Comparison of ENCODE assay signal across 12 cellular contexts in the genomic region with DNA sequence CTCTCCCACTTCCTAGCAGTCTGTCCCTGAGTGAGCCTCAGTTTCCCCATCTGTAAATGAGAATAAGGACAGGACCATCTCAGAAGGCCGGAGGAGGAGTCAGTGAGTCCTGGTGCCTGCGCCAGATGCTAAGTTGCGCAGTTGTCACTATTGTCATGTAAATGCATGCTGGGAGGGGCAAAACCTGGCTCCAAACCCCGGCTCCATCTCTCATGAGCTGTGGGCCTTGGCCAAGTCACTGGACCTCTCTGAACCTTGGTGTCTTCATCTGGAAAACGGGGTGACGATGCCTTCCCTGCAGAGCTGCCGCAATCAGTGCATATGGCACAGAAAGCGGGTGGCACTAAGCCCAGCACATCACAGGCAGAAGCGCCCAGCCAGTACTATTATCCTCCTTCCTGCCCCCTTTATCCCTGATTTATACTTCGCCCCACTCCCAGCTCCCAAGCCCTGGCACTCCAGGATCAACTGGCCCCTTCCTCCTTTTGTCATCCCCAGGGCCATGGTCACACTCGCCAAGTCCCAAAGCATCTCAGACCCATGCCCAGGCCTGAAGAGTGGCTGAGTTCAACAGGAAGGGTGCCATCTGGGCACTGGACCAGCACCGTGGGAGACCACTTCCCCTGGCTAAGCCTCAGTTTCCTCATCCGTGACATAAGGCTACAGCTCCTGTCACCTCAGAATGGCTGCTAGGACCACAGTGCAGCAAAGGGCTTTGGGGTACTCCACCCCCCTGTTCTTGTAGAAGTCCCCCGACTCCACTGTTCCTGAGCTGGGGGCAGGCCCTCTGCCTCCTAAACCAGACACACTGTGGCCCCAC. TPM values are rescaled to one million over a fixed set of nuclear protein-coding genes. Genes with fewer than 3 reads are reported as not detected.
DNase-seq lines count a peak whose midpoint lies in the region; ATAC-seq and TF ChIP-seq lines count a peak whose summit lies in the region.
"Had no signal": no experiment of that assay in that cellular context is flagged by ENCODE, and none has a peak within 500 bp of the region (broad histone marks: within the 10 kb centered on the region; RNA-seq: fewer than 3 reads in every experiment).

No MANE protein-coding gene starts in this region.

- BruUV-seq in IMR-90 (replicated peaks; lab: Mats Ljungman, UMichigan) (no TSS peak), Calu3 (replicated peaks; lab: Mats Ljungman, UMichigan) (no TSS peak)

- no peak overlapping the region for H3K18ac ChIP-seq in IMR-90 (ENCODE audit: low read depth, low read length)

- no peak overlapping the region for H3K23ac ChIP-seq in IMR-90 (ENCODE audit: low read depth, low read length)

- DNase-seq in CD4-positive, CD25-positive, alpha-beta regulatory T cell = no peak
- no peak for DNase-seq in IMR-90
- DNase-seq in endodermal cell = peak; percentile 68
- DNase-seq in neural crest cell (ENCODE audit: low read depth, low spot score) = no peak
- no peak for DNase-seq in Calu3
- no peak for DNase-seq in activated CD8-positive, alpha-beta memory T cell treated with anti-CD3 and anti-CD28 coated beads, Interleukin-2, amount 10 ng/mL, durations not matched to agents 7 days and 5 days
- DNase-seq: DMS79, MG63, SHP77 had no signal

- no peaks in the 10 kb centered on the region for H3K36me3 ChIP-seq in CD4-positive, CD25-positive, alpha-beta regulatory T cell (ENCODE audit: control insufficient read depth, insufficient read depth, low read length)
- H3K36me3 ChIP-seq in IMR-90 (ENCODE audit: control insufficient read depth, insufficient read depth, low read length) (no peaks in the 10 kb centered on the region), endodermal cell (ENCODE audit: control insufficient read depth, insufficient read depth, low read length) (no peaks in the 10 kb centered on the region)
- H3K36me3 ChIP-seq: MG63 had no signal

- no peak overlapping the region for H4K91ac ChIP-seq in IMR-90 (ENCODE audit: insufficient read depth, low read depth, low read length)

- TF ChIP-seq POLR2A in IMR-90 (IDR thresholded peaks at IDR 0.05; ENCODE audit: low read depth, low read length) = no peak

- H3K4me1 ChIP-seq in CD4-positive, CD25-positive, alpha-beta regulatory T cell (ENCODE audit: control insufficient read depth, insufficient read depth, low read length, poor library complexity, severe bottlenecking) = peaks cover 34% of the 10 kb centered on the region
- H3K4me1 ChIP-seq in IMR-90 (ENCODE audit: control insufficient read depth, insufficient read depth, low read length) (peaks cover 19% of the 10 kb centered on the region), endodermal cell (ENCODE audit: control insufficient read depth, insufficient read depth, low read length) (peaks cover 2% of the 10 kb centered on the region)

- no peaks in the 10 kb centered on the region for H3K36me3 Mint-ChIP-seq in CD4-positive, CD25-positive, alpha-beta regulatory T cell
- H3K36me3 Mint-ChIP-seq in endodermal cell (ENCODE audit: low read depth) (no peaks in the 10 kb centered on the region), neural crest cell (ENCODE audit: low read depth) (no peaks in the 10 kb centered on the region), Calu3 (ENCODE audit: insufficient read depth, unreplicated experiment) (peaks cover 5% of the 10 kb centered on the region)
- H3K36me3 Mint-ChIP-seq in activated CD8-positive, alpha-beta memory T cell treated with anti-CD3 and anti-CD28 coated beads, Interleukin-2, amount 10 ng/mL, durations not matched to agents 7 days and 5 days = no peaks in the 10 kb centered on the region

- no peak overlapping the region for H3K9ac ChIP-seq in IMR-90 (ENCODE audit: low read depth, low read length)
- no peak overlapping the region for H3K9ac ChIP-seq in endodermal cell (ENCODE audit: extremely low read depth, low read length, poor library complexity, severe bottlenecking)

- no peak overlapping the region for H2BK120ac ChIP-seq in IMR-90 (ENCODE audit: low read depth, low read length)

- H3K14ac ChIP-seq in IMR-90 (replicated peaks; ENCODE audit: low read depth, low read length) = no peak overlapping the region

- peaks cover 0 to 49% (median 21%) of the 10 kb centered on the region in 4 donors for H3K4me1 Mint-ChIP-seq in CD4-positive, CD25-positive, alpha-beta regulatory T cell
- H3K4me1 Mint-ChIP-seq in endodermal cell (peaks cover 9% of the 10 kb centered on the region), neural crest cell (peaks cover 20% of the 10 kb centered on the region), Calu3 (ENCODE audit: low read depth, unreplicated experiment) (peaks cover 10% of the 10 kb centered on the region)
- H3K4me1 Mint-ChIP-seq in activated CD8-positive, alpha-beta memory T cell treated with anti-CD3 and anti-CD28 coated beads, Interleukin-2, amount 10 ng/mL, durations not matched to agents 7 days and 5 days = peaks cover 9% of the 10 kb centered on the region

- peak overlapping the region; percentile 31; the same call in 1 of the 2 replicates for H2AK5ac ChIP-seq in IMR-90 (ENCODE audit: low read depth, low read length)

- no peak overlapping the region for H4K5ac ChIP-seq in IMR-90 (ENCODE audit: low read depth, low read length)

- H3K4ac ChIP-seq in IMR-90 (ENCODE audit: low read depth, low read length) = no peak overlapping the region; the same call in 1 of the 2 replicates

- H3K4me3 ChIP-seq in CD4-positive, CD25-positive, alpha-beta regulatory T cell (ENCODE audit: low read depth, low read length) = no peak overlapping the region
- no peak overlapping the region for H3K4me3 ChIP-seq in IMR-90 (ENCODE audit: insufficient read depth, low read depth, low read length)
- no peak overlapping the region for H3K4me3 ChIP-seq in endodermal cell (ENCODE audit: low read length)
- H3K4me3 ChIP-seq: MG63 had no signal

- no peaks in the 10 kb centered on the region for H4K20me1 ChIP-seq in IMR-90 (ENCODE audit: insufficient read depth, low read length)

- peak overlapping the region; percentile 88 for H2AK9ac ChIP-seq in IMR-90 (replicated peaks; ENCODE audit: low read depth, low read length, poor library complexity)

- peaks cover 13% of the 10 kb centered on the region for H3K27me3 Mint-ChIP-seq in CD4-positive, CD25-positive, alpha-beta regulatory T cell
- H3K27me3 Mint-ChIP-seq in endodermal cell (ENCODE audit: insufficient read depth) = peaks cover 38% of the 10 kb centered on the region
- H3K27me3 Mint-ChIP-seq in neural crest cell (ENCODE audit: low read depth) = peaks cover 3% of the 10 kb centered on the region
- peaks cover 62% of the 10 kb centered on the region for H3K27me3 Mint-ChIP-seq in Calu3 (ENCODE audit: unreplicated experiment)
- peaks cover 29% of the 10 kb centered on the region for H3K27me3 Mint-ChIP-seq in activated CD8-positive, alpha-beta memory T cell treated with anti-CD3 and anti-CD28 coated beads, Interleukin-2, amount 10 ng/mL, durations not matched to agents 7 days and 5 days

- 0 out of 2 replicates have a peak, but pooled peaks cover 2% of the 10 kb centered on the region for H3K9me1 ChIP-seq in IMR-90 (ENCODE audit: insufficient read depth, low read length)

- H4K8ac ChIP-seq in IMR-90 (ENCODE audit: low read depth in 2 of 2, low read length in 2 of 2) = no peak overlapping the region

- no peak for TF ChIP-seq RAD21 in IMR-90 (IDR thresholded peaks at IDR 0.05; ENCODE audit: low read length)

- peaks cover 0 to 8% of the 10 kb centered on the region in 2 experiments; a peak in 1 of 4 replicates for H3K79me1 ChIP-seq in IMR-90 (ENCODE audit: low read depth in 1 of 2, low read length in 2 of 2)

- peak overlapping the region; percentile 15 for H2AFZ ChIP-seq in IMR-90 (replicated peaks; ENCODE audit: low read length, poor library complexity)

- dilution Hi-C loops in IMR-90 (cut with HindIII; ENCODE audit: low sequenced_read_pairs, unreplicated experiment) = no loop called here

- no peak for TF ChIP-seq CTCF in IMR-90 (conservative IDR thresholded peaks at IDR 0.05; ENCODE audit: low read depth, low read length)
- no peak for TF ChIP-seq CTCF in endodermal cell (conservative IDR thresholded peaks at IDR 0.05)
- no peak for TF ChIP-seq CTCF in neural crest cell (conservative IDR thresholded peaks at IDR 0.05)
- no peak for TF ChIP-seq CTCF in Calu3 (IDR thresholded peaks at IDR 0.05; ENCODE audit: unreplicated experiment)

- H3K9me3 Mint-ChIP-seq in CD4-positive, CD25-positive, alpha-beta regulatory T cell = no peaks in the 10 kb centered on the region
- H3K9me3 Mint-ChIP-seq in endodermal cell (no peaks in the 10 kb centered on the region), neural crest cell (no peaks in the 10 kb centered on the region), Calu3 (ENCODE audit: low read depth, unreplicated experiment) (no peaks in the 10 kb centered on the region)
- H3K9me3 Mint-ChIP-seq in activated CD8-positive, alpha-beta memory T cell treated with anti-CD3 and anti-CD28 coated beads, Interleukin-2, amount 10 ng/mL, durations not matched to agents 7 days and 5 days (ENCODE audit: low read depth) = no peaks in the 10 kb centered on the region

- POLR2A ChIA-PET in IMR-90 (lab: Charles Lee; ENCODE audit: unreplicated experiment) = no interaction called here

- H3K27ac ChIP-seq in CD4-positive, CD25-positive, alpha-beta regulatory T cell (ENCODE audit: insufficient read depth, low read length, poor library complexity, severe bottlenecking) = no peak overlapping the region
- H3K27ac ChIP-seq in IMR-90 (ENCODE audit: insufficient read depth, low read length) (no peak overlapping the region), endodermal cell (ENCODE audit: low read depth, low read length) (no peak overlapping the region)

- H2BK5ac ChIP-seq in IMR-90 (ENCODE audit: low read depth, low read length, poor library complexity, severe bottlenecking) = no peak overlapping the region

- no peaks in the 10 kb centered on the region for H3K27me3 ChIP-seq in CD4-positive, CD25-positive, alpha-beta regulatory T cell (ENCODE audit: control insufficient read depth, insufficient read depth, low read length)
- H3K27me3 ChIP-seq in IMR-90 (ENCODE audit: control insufficient read depth, insufficient read depth, low read length) (peaks cover 2% of the 10 kb centered on the region; the same call in 1 of the 2 replicates), endodermal cell (ENCODE audit: control insufficient read depth, insufficient read depth, low read length, poor library complexity, severe bottlenecking) (peaks cover 29% of the 10 kb centered on the region)
- H3K27me3 ChIP-seq: MG63 had no signal

- no peak for ATAC-seq in CD4-positive, CD25-positive, alpha-beta regulatory T cell (ENCODE audit: low read depth in 2 of 2)
- no peak for ATAC-seq in IMR-90 (ENCODE audit: low read depth)
- ATAC-seq in GM18868 (IDR thresholded peaks at IDR 0.05; ENCODE audit: unreplicated experiment) = no peak
- no peak for ATAC-seq in activated CD8-positive, alpha-beta memory T cell treated with anti-CD3 and anti-CD28 coated beads, Interleukin-2, amount 10 ng/mL, durations not matched to agents 7 days and 5 days
- no peak for ATAC-seq in HG03342 (IDR thresholded peaks at IDR 0.05; ENCODE audit: unreplicated experiment)

- no peak overlapping the region; the same call in 1 of the 2 replicates for H3K4me2 ChIP-seq in IMR-90 (ENCODE audit: low read depth, low read length)

- no peak overlapping the region for H3K56ac ChIP-seq in IMR-90 (ENCODE audit: extremely low read depth, insufficient read depth, low read length)

- peak overlapping the region; percentile 47 to 80 (median 70) for H3K4me3 Mint-ChIP-seq in CD4-positive, CD25-positive, alpha-beta regulatory T cell
- H3K4me3 Mint-ChIP-seq in endodermal cell (peak overlapping the region; percentile 61), neural crest cell (peak overlapping the region; percentile 88), Calu3 (ENCODE audit: low read depth, unreplicated experiment) (no peak overlapping the region)
- H3K4me3 Mint-ChIP-seq in activated CD8-positive, alpha-beta memory T cell treated with anti-CD3 and anti-CD28 coated beads, Interleukin-2, amount 10 ng/mL, durations not matched to agents 7 days and 5 days = no peak overlapping the region

- no peaks in the 10 kb centered on the region for H3K9me3 ChIP-seq in CD4-positive, CD25-positive, alpha-beta regulatory T cell (ENCODE audit: control insufficient read depth in 2 of 2, low read length in 2 of 2)
- H3K9me3 ChIP-seq in IMR-90 (ENCODE audit: control insufficient read depth, insufficient read depth, low read length) = no peaks in the 10 kb centered on the region
- H3K9me3 ChIP-seq in endodermal cell (ENCODE audit: control insufficient read depth, low read length) = no peaks in the 10 kb centered on the region
- H3K9me3 ChIP-seq: MG63 had no signal

- 87% methylated on average over 10 of the region's 14 CpGs; no CpG with 5 or more reads in 1 of the 2 experiments for WGBS in IMR-90 (ENCODE audit: extremely low coverage in 2 of 2, insufficient read length in 1 of 2), 2 experiments
- 83 to 88% methylated on average over 11 to 14 of the region's 14 CpGs for WGBS in endodermal cell (ENCODE audit: insufficient coverage in 1 of 2, insufficient read length in 1 of 2), 2 experiments

- H2BK15ac ChIP-seq in IMR-90 (ENCODE audit: low read depth, low read length) = no peak overlapping the region

- no peak overlapping the region; the same call in 1 of the 2 replicates for H2BK20ac ChIP-seq in IMR-90 (ENCODE audit: low read depth, low read length)

- intact Hi-C loops in IMR-90 (cut with micrococcal nuclease) (no loop called here), Calu3 (cut with micrococcal nuclease; ENCODE audit: unreplicated experiment) (no loop called here)

- CTCF ChIA-PET in IMR-90 (lab: Yijun Ruan, JAX) (no interaction called here), Calu3 (lab: Charles Lee) (no interaction called here)
- CTCF ChIA-PET in activated CD8-positive, alpha-beta memory T cell treated with anti-CD3 and anti-CD28 coated beads, Interleukin-2, amount 10 ng/mL, durations not matched to agents 7 days and 5 days (lab: Charles Lee) = interaction anchor here (1.4 kb wide), 1 partner anchor 8 kb away, joined by 4 read pairs; no protein-coding TSS in a partner anchor

- in situ Hi-C loops in IMR-90 (cut with MboI; ENCODE audit: low sequenced_read_pairs) = loop anchor here (10.0 kb wide), 1 partner anchor 149 kb away; no protein-coding TSS in a partner anchor

- H3K27ac Mint-ChIP-seq in CD4-positive, CD25-positive, alpha-beta regulatory T cell = peak overlapping the region in 2 of 3 donors; percentile 73 to 77
- H3K27ac Mint-ChIP-seq in endodermal cell (no peak overlapping the region), neural crest cell (ENCODE audit: unreplicated experiment) (no peak overlapping the region), Calu3 (ENCODE audit: unreplicated experiment) (no peak overlapping the region)
- H3K27ac Mint-ChIP-seq in activated CD8-positive, alpha-beta memory T cell treated with anti-CD3 and anti-CD28 coated beads, Interleukin-2, amount 10 ng/mL, durations not matched to agents 7 days and 5 days = no peak overlapping the region

RNA-seq across cellular contexts. Expression of gene PLEKHG5, which starts 4.3 kb away (rescaled TPM):
- total RNA-seq in CD4-positive, CD25-positive, alpha-beta regulatory T cell = 5.0 TPM
- polyA plus RNA-seq in CD4-positive, CD25-positive, alpha-beta regulatory T cell = 1 to 10 TPM in 1 of 4 donors, under 1 TPM in 2, not detected in 1; 0.65 to 1.0 (median 0.68) TPM
- total RNA-seq in IMR-90 (2012; rRNA removed) (4.8 and 5.0 TPM in 2 replicates), endodermal cell (10 to 100 TPM; 32.6 to 38.8 TPM), neural crest cell (28.9 and 31.7 TPM in 2 replicates), Calu3 (2022) (5.1 and 7.8 TPM in 2 replicates)
- polyA plus RNA-seq in IMR-90 (2012; rRNA removed) = 11.6 and 13.7 TPM in 2 replicates
- 4.8 and 7.8 TPM in 2 replicates for polyA plus RNA-seq in IMR-90 (2012; cell fraction: cytosol; rRNA removed)
- polyA plus RNA-seq in IMR-90 (2012; cell fraction: nucleus; rRNA removed; ENCODE audit: low replicate concordance) = 61.6 and 111 TPM in 2 replicates
- 34.4 TPM for polyA plus RNA-seq in endodermal cell (2013, experiment 1 of 2)
- polyA plus RNA-seq in endodermal cell (2013, experiment 2 of 2) = 29.5 TPM
- total RNA-seq in activated CD8-positive, alpha-beta memory T cell treated with anti-CD3 and anti-CD28 coated beads, Interleukin-2, amount 10 ng/mL, durations not matched to agents 7 days and 5 days = 1 to 10 TPM; 1.1 to 1.7 TPM

RNA-seq across cellular contexts. Expression of gene TNFRSF25, which starts 29.8 kb away (rescaled TPM):
- 258 TPM for total RNA-seq in CD4-positive, CD25-positive, alpha-beta regulatory T cell
- 10 to 100 TPM; 23.3 to 32.8 (median 31.0) TPM for polyA plus RNA-seq in CD4-positive, CD25-positive, alpha-beta regulatory T cell
- total RNA-seq in IMR-90 (2012; rRNA removed) = 0.83 and 1.3 TPM in 2 replicates
- 11.2 and 14.5 TPM in 2 replicates for polyA plus RNA-seq in IMR-90 (2012; rRNA removed)
- 6.5 and 7.5 TPM in 2 replicates for polyA plus RNA-seq in IMR-90 (2012; cell fraction: cytosol; rRNA removed)
- polyA plus RNA-seq in IMR-90 (2012; cell fraction: nucleus; rRNA removed; ENCODE audit: low replicate concordance) = 119 and 293 TPM in 2 replicates
- 10 to 100 TPM; 25.9 to 26.9 TPM for total RNA-seq in endodermal cell
- 39.9 TPM for polyA plus RNA-seq in endodermal cell (2013, experiment 1 of 2)
- 30.2 TPM for polyA plus RNA-seq in endodermal cell (2013, experiment 2 of 2)
- 23.4 and 26.1 TPM in 2 replicates for total RNA-seq in neural crest cell
- 6.4 and 10.1 TPM in 2 replicates for total RNA-seq in Calu3 (2022)
- 10 to 100 TPM; 54.3 to 71.6 TPM for total RNA-seq in activated CD8-positive, alpha-beta memory T cell treated with anti-CD3 and anti-CD28 coated beads, Interleukin-2, amount 10 ng/mL, durations not matched to agents 7 days and 5 days

RNA-seq across cellular contexts. Expression of gene NOL9, which starts 58.6 kb away (rescaled TPM):
- 74.7 TPM for total RNA-seq in CD4-positive, CD25-positive, alpha-beta regulatory T cell
- polyA plus RNA-seq in CD4-positive, CD25-positive, alpha-beta regulatory T cell = 10 to 100 TPM; 11.0 to 23.0 (median 18.9) TPM
- total RNA-seq in IMR-90 (2012; rRNA removed) = 19.2 and 21.4 TPM in 2 replicates
- polyA plus RNA-seq in IMR-90 (2012; rRNA removed) = 12.4 and 13.0 TPM in 2 replicates
- polyA plus RNA-seq in IMR-90 (2012; cell fraction: cytosol; rRNA removed) = 4.2 and 5.3 TPM in 2 replicates
- polyA plus RNA-seq in IMR-90 (2012; cell fraction: nucleus; rRNA removed; ENCODE audit: low replicate concordance) = 7.7 and 27.7 TPM in 2 replicates
- 10 to 100 TPM; 35.0 to 43.9 TPM for total RNA-seq in endodermal cell
- 16.8 TPM for polyA plus RNA-seq in endodermal cell (2013, experiment 1 of 2)
- 13.5 TPM for polyA plus RNA-seq in endodermal cell (2013, experiment 2 of 2)
- 47.2 and 52.4 TPM in 2 replicates for total RNA-seq in neural crest cell
- total RNA-seq in Calu3 (2022) = 27.2 and 30.4 TPM in 2 replicates
- total RNA-seq in activated CD8-positive, alpha-beta memory T cell treated with anti-CD3 and anti-CD28 coated beads, Interleukin-2, amount 10 ng/mL, durations not matched to agents 7 days and 5 days = 10 to 100 TPM; 32.5 to 39.1 TPM

RNA-seq across cellular contexts. Expression of gene TAS1R1, which starts 59.4 kb away (rescaled TPM):
- total RNA-seq in CD4-positive, CD25-positive, alpha-beta regulatory T cell = not detected
- polyA plus RNA-seq in CD4-positive, CD25-positive, alpha-beta regulatory T cell = under 1 TPM in 1 of 4 donors, not detected in 3; 0.09 TPM
- total RNA-seq in IMR-90 (2012; rRNA removed) (not detected in 2 replicates), endodermal cell (under 1 TPM; 0.31 to 0.51 TPM), neural crest cell (not detected in 2 replicates), Calu3 (2022) (not detected in 2 replicates)
- 0.05 and 0.10 TPM in 2 replicates for polyA plus RNA-seq in IMR-90 (2012; rRNA removed)
- 0.05 TPM in 1 of 2 replicates, not detected in the other for polyA plus RNA-seq in IMR-90 (2012; cell fraction: cytosol; rRNA removed)
- 0.09 and 0.15 TPM in 2 replicates for polyA plus RNA-seq in IMR-90 (2012; cell fraction: nucleus; rRNA removed; ENCODE audit: low replicate concordance)
- polyA plus RNA-seq in endodermal cell (2013, experiment 1 of 2) = not detected
- not detected for polyA plus RNA-seq in endodermal cell (2013, experiment 2 of 2)
- not detected for total RNA-seq in activated CD8-positive, alpha-beta memory T cell treated with anti-CD3 and anti-CD28 coated beads, Interleukin-2, amount 10 ng/mL, durations not matched to agents 7 days and 5 days
- total RNA-seq: liver had no signal
- polyA plus RNA-seq: liver had no signal

Comparison
In these comparisons a context has a peak if more than half of its experiments do, and no peak if none do; other contexts are left out.
1. H3K27ac Mint-ChIP-seq: peak in CD4-positive, CD25-positive, alpha-beta regulatory T cell (2 of 3); none in endodermal cell (single experiment), neural crest cell (single experiment), Calu3 (single experiment) and activated CD8-positive, alpha-beta memory T cell treated with anti-CD3 and anti-CD28 coated beads, Interleukin-2, amount 10 ng/mL, durations not matched to agents 7 days and 5 days (single experiment).
2. H3K4me3 Mint-ChIP-seq: peak in CD4-positive, CD25-positive, alpha-beta regulatory T cell (4 of 4), endodermal cell (single experiment) and neural crest cell (single experiment); none in Calu3 (single experiment) and activated CD8-positive, alpha-beta memory T cell treated with anti-CD3 and anti-CD28 coated beads, Interleukin-2, amount 10 ng/mL, durations not matched to agents 7 days and 5 days (single experiment).